ENCODE assay signal across 8 cellular contexts in the genomic region with DNA sequence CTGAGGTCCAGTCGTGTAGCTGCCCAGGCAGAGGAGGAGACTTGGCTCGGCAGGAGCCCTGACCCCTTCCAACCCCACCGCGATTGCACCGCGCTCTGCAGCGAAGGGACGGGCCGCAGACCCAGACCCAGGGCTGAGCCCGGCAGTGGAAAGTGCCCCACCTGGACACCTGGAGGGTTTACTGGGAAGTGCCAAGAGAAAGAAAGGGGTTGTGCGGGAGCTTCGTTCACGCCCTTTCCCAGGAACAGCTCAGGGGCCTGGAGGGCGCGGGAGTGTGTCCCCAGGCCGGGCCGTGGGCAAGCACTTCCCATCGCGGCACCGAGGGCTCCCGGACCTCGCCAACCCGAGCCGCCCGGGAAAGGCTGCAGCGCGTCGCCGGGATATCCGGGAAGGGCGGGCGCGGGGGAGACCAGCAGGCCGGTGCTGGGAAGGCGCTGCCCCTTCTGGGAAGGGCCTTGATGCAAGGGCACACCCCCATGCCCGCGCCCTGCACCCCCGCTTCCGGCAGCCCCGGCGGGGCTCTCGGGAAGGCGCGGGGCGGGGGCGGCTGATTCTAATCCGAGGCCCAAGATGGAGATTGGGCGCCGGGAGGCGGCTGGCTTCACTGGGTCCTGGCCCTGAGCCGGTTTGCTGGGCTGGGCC. TPM values are rescaled to one million over a fixed set of nuclear protein-coding genes. Genes with fewer than 3 reads are reported as not detected.
DNase-seq lines count a peak whose midpoint lies in the region; ATAC-seq and TF ChIP-seq lines count a peak whose summit lies in the region.

No MANE protein-coding gene starts in this region.

- H3K27me3 Mint-ChIP-seq in Caco-2 (ENCODE audit: insufficient read depth, unreplicated experiment): no peaks in the 10 kb centered on the region

- intact Hi-C loops in Caco-2 (cut with micrococcal nuclease; ENCODE audit: unreplicated experiment): no loop called here

- no TSS peak for BruUV-seq in Caco-2 (replicated peaks; lab: Mats Ljungman, UMichigan)

- H3K4me1 ChIP-seq in iPS-20b (ENCODE audit: insufficient read depth, low read length) (peaks cover 3% of the 10 kb centered on the region; the same call in 1 of the 2 replicates), Caco-2 (peaks cover 27% of the 10 kb centered on the region)

- DNase-seq in DMS153 treated with DMSO at 0.1 percent for 48 hours (lab: John Stamatoyannopoulos, UW; ENCODE audit: unreplicated experiment) (peak; percentile 42), caudate nucleus (lab: John Stamatoyannopoulos, UW) (peak in 40 of 61 donors; percentile 10 to 81 (median 40)), skeletal muscle cell (ENCODE audit: low read depth) (peak; percentile 38), Caco-2 (no peak), cortex of kidney (lab: John Stamatoyannopoulos, UW) (no peak)
- DNase-seq in activated CD4-positive, CD25-positive, alpha-beta regulatory T cell treated with anti-CD3 and anti-CD28 coated beads, Interleukin-2, amount 50 U/mL, for 16 hours (ENCODE audit: low read depth, low spot score): peak; percentile 17

- no peaks in the 10 kb centered on the region for H3K36me3 Mint-ChIP-seq in Caco-2 (ENCODE audit: insufficient read depth, unreplicated experiment)

- TF ChIP-seq CTCF in Caco-2 (IDR thresholded peaks at IDR 0.05; ENCODE audit: insufficient read depth in 1 of 2, low read depth in 1 of 2, low read length in 1 of 2, severe bottlenecking in 1 of 2, unreplicated experiment in 1 of 2): no peak

- H3K9me3 ChIP-seq in iPS-20b (ENCODE audit: insufficient read depth, low read depth, low read length) (no peaks in the 10 kb centered on the region), Caco-2 (peaks cover under 1% of the 10 kb centered on the region; the same call in 1 of the 2 replicates)

- no peak overlapping the region for H3K4me3 Mint-ChIP-seq in Caco-2 (ENCODE audit: unreplicated experiment)

- no peaks in the 10 kb centered on the region for H3K36me3 ChIP-seq in iPS-20b (ENCODE audit: insufficient read depth, low read depth, low read length)
- H3K36me3 ChIP-seq in Caco-2 (ENCODE audit: control insufficient read depth, insufficient read depth, low read length): no peaks in the 10 kb centered on the region

- H3K27me3 ChIP-seq in iPS-20b (ENCODE audit: insufficient read depth, low read length) (no peaks in the 10 kb centered on the region), Caco-2 (replicated peaks; ENCODE audit: control insufficient read depth, insufficient read depth, low read length) (no peaks in the 10 kb centered on the region)

- CTCF ChIA-PET in Caco-2 (lab: Charles Lee): interaction anchor here (1.4 to 1.6 kb wide), 2 partner anchors 12 to 32 kb away, joined by 3 to 8 read pairs; no protein-coding TSS in a partner anchor

- H3K27ac ChIP-seq in caudate nucleus (ENCODE audit: low read depth, low read length): peak overlapping the region; percentile 58
- H3K27ac ChIP-seq in iPS-20b (ENCODE audit: low read length): peak overlapping the region; percentile 82

- POLR2A ChIA-PET in Caco-2 (lab: Charles Lee): interaction anchor here (0.6 kb wide), 1 partner anchor 18 kb away, joined by 5 read pairs; no protein-coding TSS in a partner anchor

- H3K9ac ChIP-seq in iPS-20b (ENCODE audit: low read depth, low read length): peak overlapping the region; percentile 82

- H3K4me1 Mint-ChIP-seq in Caco-2 (ENCODE audit: low read depth, unreplicated experiment): peaks cover 27% of the 10 kb centered on the region

- ATAC-seq in GM21528 (IDR thresholded peaks at IDR 0.05; ENCODE audit: low FRiP score, unreplicated experiment): no peak

- no peak overlapping the region for H3K27ac Mint-ChIP-seq in Caco-2 (ENCODE audit: unreplicated experiment)

- no peaks in the 10 kb centered on the region for H3K9me3 Mint-ChIP-seq in Caco-2 (ENCODE audit: unreplicated experiment)

- H3K4me3 ChIP-seq in iPS-20b (ENCODE audit: low read length) (peak overlapping the region; percentile 80), skeletal muscle cell (ENCODE audit: low read depth, low read length) (peak overlapping the region; percentile 34), Caco-2 (ENCODE audit: low read depth, low read length) (no peak overlapping the region)

RNA-seq across cellular contexts. Expression of a gene that starts 36.1 kb away (rescaled TPM):
- total RNA-seq in Caco-2 (2022): 84.9 and 89.5 TPM in 2 replicates

Comparison
In these comparisons a context has a peak if more than half of its experiments do, and no peak if none do; other contexts are left out.
1. DNase-seq: peak in DMS153 treated with DMSO at 0.1 percent for 48 hours (single experiment), activated CD4-positive, CD25-positive, alpha-beta regulatory T cell treated with anti-CD3 and anti-CD28 coated beads, Interleukin-2, amount 50 U/mL, for 16 hours (single experiment), caudate nucleus (40 of 61) and skeletal muscle cell (single experiment); none in Caco-2 (0 of 2) and cortex of kidney (single experiment).